18 cellular contexts compared by ENCODE assay signal in the genomic region with DNA sequence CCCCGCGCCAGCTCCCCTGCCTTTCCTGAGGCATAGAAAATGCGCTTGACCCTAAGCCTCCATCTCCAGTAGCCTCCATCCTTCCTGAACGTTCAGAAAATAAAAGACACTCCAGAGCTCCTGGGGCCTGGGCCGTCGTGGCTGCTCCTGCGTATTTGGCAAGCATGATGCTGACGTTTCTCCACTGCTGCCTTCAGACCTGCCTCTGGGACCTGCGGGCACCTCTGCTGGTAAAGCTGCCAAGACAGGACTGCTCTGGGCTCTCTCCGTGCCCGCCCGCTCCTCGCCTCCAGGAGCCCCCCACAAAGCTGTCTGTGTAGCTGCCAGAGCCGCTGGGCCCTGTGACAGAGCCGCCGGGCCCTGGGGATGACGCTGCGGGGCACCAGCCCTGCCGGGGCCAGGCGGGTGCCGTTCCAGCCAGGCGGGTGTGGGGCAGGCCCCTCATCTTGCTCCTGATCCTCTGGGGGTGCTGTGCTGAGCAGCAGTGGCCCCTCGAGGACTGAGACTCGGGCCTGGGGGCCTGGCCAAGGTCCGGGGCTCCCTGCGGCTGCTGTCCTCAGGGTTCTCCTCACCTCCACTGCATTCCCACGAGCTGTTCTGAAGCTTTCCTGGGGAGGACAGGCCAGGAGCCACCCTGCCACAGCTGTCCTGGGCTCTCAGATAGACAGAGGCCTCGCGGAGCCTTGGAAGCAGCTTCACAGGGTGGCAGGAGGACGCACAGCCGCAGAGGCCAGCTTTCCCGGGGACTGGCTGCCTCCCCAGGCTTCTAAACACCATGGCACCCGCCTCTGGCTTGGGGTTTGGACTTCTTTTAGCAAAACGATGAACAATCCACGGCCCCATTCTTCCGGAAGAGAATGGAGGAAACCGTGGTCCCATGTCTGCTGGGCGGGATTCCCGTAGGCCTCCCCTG. TPM values are rescaled to one million over a fixed set of nuclear protein-coding genes. Genes with fewer than 3 reads are reported as not detected.
DNase-seq lines count a peak whose midpoint lies in the region; ATAC-seq and TF ChIP-seq lines count a peak whose summit lies in the region.
"Had no signal": no experiment of that assay in that cellular context is flagged by ENCODE, and none has a peak within 500 bp of the region (broad histone marks: within the 10 kb centered on the region; RNA-seq: fewer than 3 reads in every experiment).

No MANE protein-coding gene starts in this region.

- intact Hi-C loops in right cardiac atrium (cut with DNase I) (no loop called here), Caco-2 (cut with micrococcal nuclease; ENCODE audit: unreplicated experiment) (no loop called here)

- 83% methylated on average over 39 of the region's 39 CpGs for WGBS in right cardiac atrium
- no CpG with 5 or more reads among the region's 39 CpGs for WGBS in neuronal stem cell (ENCODE audit: extremely low coverage in 2 of 2, insufficient read length in 2 of 2, insufficient replicate concordance in 1 of 2), 2 donors

- ATAC-seq in right cardiac atrium = no peak
- no peak for ATAC-seq in GM21529 (IDR thresholded peaks at IDR 0.05; ENCODE audit: unreplicated experiment)
- no peak for ATAC-seq in GM21381 (IDR thresholded peaks at IDR 0.05; ENCODE audit: unreplicated experiment)
- ATAC-seq: PC-3 had no signal

- H3K18ac ChIP-seq in neuronal stem cell (ENCODE audit: low read length) = peak overlapping the region; percentile 80

- no peak overlapping the region for H2BK5ac ChIP-seq in neuronal stem cell (ENCODE audit: low read length)

- H3K9me3 ChIP-seq in BLaER1 = no peaks in the 10 kb centered on the region
- no peaks in the 10 kb centered on the region for H3K9me3 ChIP-seq in HEK293 (ENCODE audit: control insufficient read depth, insufficient read depth, low read depth, low read length)
- no peaks in the 10 kb centered on the region for H3K9me3 ChIP-seq in right cardiac atrium (ENCODE audit: control insufficient read depth, low read length)
- peaks cover 0 to 2% of the 10 kb centered on the region in 2 donors for H3K9me3 ChIP-seq in neuronal stem cell (replicated peaks in 1 of 2; ENCODE audit: control insufficient read depth in 2 of 2, insufficient read depth in 1 of 2, low read depth in 1 of 2, low read length in 2 of 2)
- no peaks in the 10 kb centered on the region for H3K9me3 ChIP-seq in Caco-2

- DNase-seq in right cardiac atrium = peak; percentile 7 to 47 (median 46)
- DNase-seq in neuronal stem cell (ENCODE audit: low spot score) = no peak
- no peak for DNase-seq in Caco-2
- DNase-seq in DMS53 (lab: John Stamatoyannopoulos, UW) = no peak
- DNase-seq: DMS 273 treated with DMSO at 0.1 percent for 48 hours, GM23248, HCEC 1CT, Karpas-422, NCI-H1048, NCI-H1930, NCI-H345, NCI-H524 treated with DMSO at 0.1 percent for 48 hours, PC-3 had no signal

- no peaks in the 10 kb centered on the region for H3K27me3 Mint-ChIP-seq in Caco-2 (ENCODE audit: insufficient read depth, unreplicated experiment)
- H3K27me3 Mint-ChIP-seq: IgD-negative memory B cell had no signal

- CTCF ChIA-PET in HEK293 (lab: Yijun Ruan, JAX) = no interaction called here
- CTCF ChIA-PET in Caco-2 (lab: Charles Lee) = no interaction called here

- peak overlapping the region; percentile 94 for H2BK12ac ChIP-seq in neuronal stem cell (ENCODE audit: low read length)

- H2AK5ac ChIP-seq in neuronal stem cell (ENCODE audit: low read depth, low read length) = peak overlapping the region; percentile 76

- H3K27me3 ChIP-seq in BLaER1 (peaks cover 9% of the 10 kb centered on the region), right cardiac atrium (ENCODE audit: control insufficient read depth, insufficient read depth) (no peaks in the 10 kb centered on the region), neuronal stem cell (ENCODE audit: control insufficient read depth in 3 of 3, insufficient read depth in 3 of 3, low read depth in 1 of 3, low read length in 3 of 3) (no peaks in the 10 kb centered on the region), Caco-2 (replicated peaks; ENCODE audit: control insufficient read depth, insufficient read depth, low read length) (no peaks in the 10 kb centered on the region)

- H3K27ac ChIP-seq in BLaER1 = peak overlapping the region; percentile 44; the same call in 1 of the 2 replicates
- H3K27ac ChIP-seq in HEK293 (ENCODE audit: extremely low read depth, low read depth, low read length) = no peak overlapping the region
- no peak overlapping the region for H3K27ac ChIP-seq in right cardiac atrium (ENCODE audit: low read length)
- H3K27ac ChIP-seq in neuronal stem cell (replicated peaks; ENCODE audit: low read length) = no peak overlapping the region
- H3K27ac ChIP-seq: GM23248 had no signal

- H3K9me3 Mint-ChIP-seq in Caco-2 (ENCODE audit: unreplicated experiment) = no peaks in the 10 kb centered on the region
- H3K9me3 Mint-ChIP-seq: IgD-negative memory B cell had no signal

- no peak overlapping the region for H3K4ac ChIP-seq in neuronal stem cell (ENCODE audit: low read length)

- H3K4me1 ChIP-seq in BLaER1 = peaks cover 9% of the 10 kb centered on the region; the same call in 1 of the 2 replicates
- no peaks in the 10 kb centered on the region for H3K4me1 ChIP-seq in HEK293 (ENCODE audit: control insufficient read depth, insufficient read depth, low read length)
- H3K4me1 ChIP-seq in right cardiac atrium (ENCODE audit: control insufficient read depth, insufficient read depth, low read length) = no peaks in the 10 kb centered on the region
- peaks cover 0 to 3% of the 10 kb centered on the region in 2 donors for H3K4me1 ChIP-seq in neuronal stem cell (ENCODE audit: control insufficient read depth in 2 of 2, insufficient read depth in 1 of 2, low read depth in 1 of 2, low read length in 2 of 2)
- no peaks in the 10 kb centered on the region for H3K4me1 ChIP-seq in Caco-2

- no peak overlapping the region for H3K4me3 Mint-ChIP-seq in Caco-2 (ENCODE audit: unreplicated experiment)
- H3K4me3 Mint-ChIP-seq: IgD-negative memory B cell had no signal

- H3K9ac ChIP-seq in BLaER1 = peak overlapping the region; percentile 50; the same call in 1 of the 2 replicates
- no peak overlapping the region for H3K9ac ChIP-seq in neuronal stem cell (ENCODE audit: low read depth, low read length, poor library complexity)
- H3K9ac ChIP-seq: GM23248 had no signal

- H3K4me3 ChIP-seq in BLaER1 (no peak overlapping the region), HEK293 (ENCODE audit: low read depth, low read length) (no peak overlapping the region), right cardiac atrium (ENCODE audit: low read length) (no peak overlapping the region), neuronal stem cell (ENCODE audit: low read length in 2 of 2) (no peak overlapping the region), Caco-2 (ENCODE audit: low read depth, low read length) (no peak overlapping the region)
- H3K4me3 ChIP-seq: GM23248 had no signal

- H3K23ac ChIP-seq in neuronal stem cell (ENCODE audit: low read depth, low read length, poor library complexity) = peak overlapping the region; percentile 43

- peaks cover 4% of the 10 kb centered on the region for H3K36me3 Mint-ChIP-seq in Caco-2 (ENCODE audit: insufficient read depth, unreplicated experiment)
- H3K36me3 Mint-ChIP-seq: IgD-negative memory B cell had no signal

- peak overlapping the region; percentile 71 for H3K14ac ChIP-seq in neuronal stem cell (ENCODE audit: low read length)

- POLR2A ChIA-PET in HEK293 (lab: Yijun Ruan, JAX) (no interaction called here), Caco-2 (lab: Charles Lee) (no interaction called here)

- peak overlapping the region; percentile 91 for H2BK15ac ChIP-seq in neuronal stem cell (ENCODE audit: low read length)

- H3K36me3 ChIP-seq in BLaER1 = no peaks in the 10 kb centered on the region
- no peaks in the 10 kb centered on the region for H3K36me3 ChIP-seq in HEK293 (ENCODE audit: control insufficient read depth in 2 of 2, insufficient read depth in 1 of 2, low read length in 2 of 2)
- no peaks in the 10 kb centered on the region for H3K36me3 ChIP-seq in neuronal stem cell (replicated peaks in 1 of 2; ENCODE audit: control insufficient read depth in 2 of 2, insufficient read depth in 2 of 2, low read length in 2 of 2)
- H3K36me3 ChIP-seq in Caco-2 (ENCODE audit: control insufficient read depth, insufficient read depth, low read length) = no peaks in the 10 kb centered on the region

- H4K20me1 ChIP-seq in BLaER1 = no peaks in the 10 kb centered on the region

- H4K8ac ChIP-seq in neuronal stem cell (ENCODE audit: low read depth, low read length) = no peak overlapping the region

- no peaks in the 10 kb centered on the region for H3K4me1 Mint-ChIP-seq in Caco-2 (ENCODE audit: low read depth, unreplicated experiment)
- H3K4me1 Mint-ChIP-seq: IgD-negative memory B cell had no signal

- peak overlapping the region; percentile 28; the same call in 1 of the 2 replicates for H3K4me2 ChIP-seq in BLaER1
- H3K4me2 ChIP-seq in neuronal stem cell (ENCODE audit: insufficient read depth, low read length, poor library complexity, severe bottlenecking) = no peak overlapping the region

- BruUV-seq in Caco-2 (replicated peaks; lab: Mats Ljungman, UMichigan) = no TSS peak

- H3K79me1 ChIP-seq in neuronal stem cell (ENCODE audit: low read depth, low read length) = no peaks in the 10 kb centered on the region

- no peak for TF ChIP-seq CTCF in HEK293 (tag by site-specific recombination; IDR thresholded peaks at IDR 0.05)
- TF ChIP-seq CTCF in Caco-2 (IDR thresholded peaks at IDR 0.05; ENCODE audit: insufficient read depth in 1 of 2, low read depth in 1 of 2, low read length in 1 of 2, severe bottlenecking in 1 of 2, unreplicated experiment in 1 of 2) = no peak

- H2AFZ ChIP-seq in neuronal stem cell (ENCODE audit: low read length) = peak overlapping the region; percentile 29
- H2AFZ ChIP-seq: GM23248 had no signal

- no peak overlapping the region for H4K91ac ChIP-seq in neuronal stem cell (ENCODE audit: low read depth, low read length, poor library complexity)

- H2BK120ac ChIP-seq in neuronal stem cell (ENCODE audit: low read depth, low read length) = peak overlapping the region; percentile 9

- H3K27ac Mint-ChIP-seq in Caco-2 (ENCODE audit: unreplicated experiment) = no peak overlapping the region
- H3K27ac Mint-ChIP-seq: IgD-negative memory B cell had no signal

TF ChIP-seq in HEK293, 187 proteins besides CTCF, POLR2A, EP300 and RAD21 (continues in another document):
- TF ChIP-seq ZNF335 (tag by site-specific recombination; conservative IDR thresholded peaks at IDR 0.05) = 0 out of 2 replicates have a peak, but pooled peaks have one; percentile 21

RNA-seq across cellular contexts. Expression of a gene that starts 48.1 kb away (rescaled TPM):
- total RNA-seq in right cardiac atrium (1 to 10 TPM; 3.2 to 5.1 (median 4.2) TPM), Caco-2 (2022) (8.6 and 9.1 TPM in 2 replicates)
- polyA plus RNA-seq in right cardiac atrium = 4.1 TPM
- 7.1 TPM for polyA plus RNA-seq in neuronal stem cell (2013, experiment 1 of 2)
- 7.9 TPM for polyA plus RNA-seq in neuronal stem cell (2013, experiment 2 of 2)

RNA-seq across cellular contexts. Expression of a gene that starts 48.4 kb away (rescaled TPM):
- total RNA-seq in right cardiac atrium (10 to 100 TPM; 83.6 to 93.9 (median 89.6) TPM), Caco-2 (2022) (136 and 141 TPM in 2 replicates)
- polyA plus RNA-seq in right cardiac atrium = 50.3 TPM
- 63.2 TPM for polyA plus RNA-seq in neuronal stem cell (2013, experiment 1 of 2)
- 64.3 TPM for polyA plus RNA-seq in neuronal stem cell (2013, experiment 2 of 2)

Comparison
In these comparisons a context has a peak if more than half of its experiments do, and no peak if none do; other contexts are left out.
1. DNase-seq: peak in right cardiac atrium (3 of 3); none in neuronal stem cell (single experiment), Caco-2 (0 of 2) and DMS53 (single experiment).